ENCODE assay signal across 13 cellular contexts in genomic region chr11:35073691-35074382, GRCh38.
A peak's percentile ranks its signal among the peaks of the same experiment; 100 is the strongest.
DNase-seq lines count a peak whose midpoint lies in the region; ATAC-seq, FAIRE-seq and TF ChIP-seq lines count a peak whose summit lies in the region.
"Had no signal": no experiment of that assay in that cellular context is flagged by ENCODE, and none has a peak within 500 bp of the region (broad histone marks: within the 10 kb centered on the region; RNA-seq: fewer than 3 reads in every experiment).

No MANE protein-coding gene starts in this region.

- H3K9me3 ChIP-seq in adipocyte (ENCODE audit: control insufficient read depth, low read length) (peaks cover 12% of the 10 kb centered on the region), skeletal muscle satellite cell (replicated peaks; ENCODE audit: low read length) (peaks cover 3% of the 10 kb centered on the region)

- peaks cover 61% of the 10 kb centered on the region for H3K4me1 Mint-ChIP-seq in activated T-cell treated with anti-CD3 and anti-CD28 coated beads, Interleukin-2, amount 50 U/mL, for 4 hours (ENCODE audit: low read depth)

- H3K4me1 ChIP-seq in adipocyte (ENCODE audit: control insufficient read depth, insufficient read depth, low read length) (peaks cover 26% of the 10 kb centered on the region), skeletal muscle satellite cell (ENCODE audit: control insufficient read depth, insufficient read depth, low read length) (peaks cover 38% of the 10 kb centered on the region)

- H3K27me3 Mint-ChIP-seq in activated T-cell treated with anti-CD3 and anti-CD28 coated beads, Interleukin-2, amount 50 U/mL, for 4 hours (ENCODE audit: low read depth): no peaks in the 10 kb centered on the region
- H3K27me3 Mint-ChIP-seq: IgD-negative memory B cell, memory B cell had no signal

- H3K4me2 ChIP-seq in skeletal muscle satellite cell (ENCODE audit: low read length): peak overlapping the region; percentile 4

- no peak for FAIRE-seq in H54 (lab: Jason Lieb, UNC)

- ATAC-seq in activated T-cell treated with anti-CD3 and anti-CD28 coated beads, Interleukin-2, amount 50 U/mL, for 4 hours: peak; percentile 58 to 61
- no peak for ATAC-seq in HG03520 (IDR thresholded peaks at IDR 0.05; ENCODE audit: unreplicated experiment)
- ATAC-seq in GM21360 (IDR thresholded peaks at IDR 0.05; ENCODE audit: unreplicated experiment): no peak

- no peak for TF ChIP-seq POLR2A in H54 (IDR thresholded peaks at IDR 0.05; ENCODE audit: low read depth, low read length)

- H3K27me3 ChIP-seq in adipocyte (replicated peaks; ENCODE audit: control insufficient read depth, insufficient read depth, low read length): no peaks in the 10 kb centered on the region
- H3K27me3 ChIP-seq in skeletal muscle satellite cell (ENCODE audit: control insufficient read depth, insufficient read depth, low read length): no peaks in the 10 kb centered on the region

- peak overlapping the region; percentile 62 for H3K4me3 Mint-ChIP-seq in activated T-cell treated with anti-CD3 and anti-CD28 coated beads, Interleukin-2, amount 50 U/mL, for 4 hours
- H3K4me3 Mint-ChIP-seq: IgD-negative memory B cell, memory B cell had no signal

- peaks cover 29% of the 10 kb centered on the region for H3K9me3 Mint-ChIP-seq in activated T-cell treated with anti-CD3 and anti-CD28 coated beads, Interleukin-2, amount 50 U/mL, for 4 hours

- no peak overlapping the region for H3K9ac ChIP-seq in adipocyte (ENCODE audit: low read length)
- no peak overlapping the region for H3K9ac ChIP-seq in skeletal muscle satellite cell (ENCODE audit: low read depth, low read length)

- H3K4me3 ChIP-seq in adipocyte (ENCODE audit: low read length) (no peak overlapping the region), skeletal muscle satellite cell (ENCODE audit: low read length) (no peak overlapping the region)

- DNase-seq in activated T-cell treated with anti-CD3 and anti-CD28 coated beads, Interleukin-2, amount 50 U/mL, for 4 hours: no peak
- no peak for DNase-seq in activated T-cell treated with anti-CD3 and anti-CD28 coated beads, Interleukin-2, amount 50 U/mL, for 1 hour
- peak; percentile 29 for DNase-seq in LHCN-M2 (ENCODE audit: low read depth)
- peak; percentile 42 for DNase-seq in adipocyte (ENCODE audit: low read depth)
- DNase-seq in H54 (ENCODE audit: insufficient read length, low spot score): no peak
- DNase-seq: NCI-H1694, NCI-H526, trophoblast cell had no signal

- no peaks in the 10 kb centered on the region for H3K36me3 ChIP-seq in adipocyte (ENCODE audit: control insufficient read depth, insufficient read depth, low read length, severe bottlenecking)
- no peaks in the 10 kb centered on the region for H3K36me3 ChIP-seq in skeletal muscle satellite cell (ENCODE audit: insufficient read depth, low read length)

- H3K36me3 Mint-ChIP-seq in activated T-cell treated with anti-CD3 and anti-CD28 coated beads, Interleukin-2, amount 50 U/mL, for 4 hours (ENCODE audit: insufficient read depth): peaks cover 8% of the 10 kb centered on the region
- H3K36me3 Mint-ChIP-seq: IgD-negative memory B cell, memory B cell had no signal

Comparison
In these comparisons a context has a peak if more than half of its experiments do, and no peak if none do; other contexts are left out.
1. ATAC-seq: peak in activated T-cell treated with anti-CD3 and anti-CD28 coated beads, Interleukin-2, amount 50 U/mL, for 4 hours (2 of 2); none in HG03520 (single experiment) and GM21360 (single experiment).
2. DNase-seq: peak in LHCN-M2 (single experiment) and adipocyte (single experiment); none in activated T-cell treated with anti-CD3 and anti-CD28 coated beads, Interleukin-2, amount 50 U/mL, for 4 hours (single experiment), activated T-cell treated with anti-CD3 and anti-CD28 coated beads, Interleukin-2, amount 50 U/mL, for 1 hour (single experiment) and H54 (single experiment).